In genomic region chr7:119720541-119720940, GRCh38 we compare ENCODE assay signal across 12 cellular contexts.
DNase-seq lines count a peak whose midpoint lies in the region; ATAC-seq and TF ChIP-seq lines count a peak whose summit lies in the region.
"Had no signal": no experiment of that assay in that cellular context is flagged by ENCODE, and none has a peak within 500 bp of the region (broad histone marks: within the 10 kb centered on the region; RNA-seq: fewer than 3 reads in every experiment).

No MANE protein-coding gene starts in this region.

- H4K91ac ChIP-seq in IMR-90 (ENCODE audit: insufficient read depth, low read depth, low read length), result no peak overlapping the region

- intact Hi-C loops in IMR-90 (cut with micrococcal nuclease) (no loop called here), mammary epithelial cell (cut with micrococcal nuclease) (no loop called here)

- TF ChIP-seq RAD21 in IMR-90 (IDR thresholded peaks at IDR 0.05; ENCODE audit: low read length), result no peak

- H3K27ac ChIP-seq in IMR-90 (ENCODE audit: insufficient read depth, low read length) (no peak overlapping the region), mammary epithelial cell (ENCODE audit: insufficient read depth, low read depth, low read length) (peak overlapping the region; percentile 49)
- H3K27ac ChIP-seq: BLaER1 treated with 17β-estradiol and CSF1 and Interleukin-3, amounts not matched to agents 10 nM and 100 nM had no signal

- H3K36me3 ChIP-seq in IMR-90 (ENCODE audit: control insufficient read depth, insufficient read depth, low read length) (no peaks in the 10 kb centered on the region), mammary epithelial cell (ENCODE audit: insufficient read depth, low read length) (no peaks in the 10 kb centered on the region)
- H3K36me3 ChIP-seq: BLaER1 treated with 17β-estradiol and CSF1 and Interleukin-3, amounts not matched to agents 10 nM and 100 nM had no signal

- H3K4me3 ChIP-seq in IMR-90 (ENCODE audit: insufficient read depth, low read depth, low read length), result no peak overlapping the region
- no peak overlapping the region for H3K4me3 ChIP-seq in mammary epithelial cell (replicated peaks in 1 of 3; ENCODE audit: insufficient read depth in 1 of 3, low read depth in 2 of 3, low read length in 3 of 3)
- H3K4me3 ChIP-seq: BLaER1 treated with 17β-estradiol and CSF1 and Interleukin-3, amounts not matched to agents 10 nM and 100 nM had no signal

- no peaks in the 10 kb centered on the region for H3K9me1 ChIP-seq in IMR-90 (ENCODE audit: insufficient read depth, low read length)

- H3K9ac ChIP-seq in IMR-90 (ENCODE audit: low read depth, low read length) (no peak overlapping the region), mammary epithelial cell (ENCODE audit: insufficient read depth, low read length) (no peak overlapping the region)
- H3K9ac ChIP-seq: BLaER1 treated with 17β-estradiol and CSF1 and Interleukin-3, amounts not matched to agents 10 nM and 100 nM had no signal

- no peak overlapping the region for H2BK120ac ChIP-seq in IMR-90 (ENCODE audit: low read depth, low read length)

- H2BK5ac ChIP-seq in IMR-90 (ENCODE audit: low read depth, low read length, poor library complexity, severe bottlenecking), result no peak overlapping the region

- H4K20me1 ChIP-seq in IMR-90 (ENCODE audit: insufficient read depth, low read length) (no peaks in the 10 kb centered on the region), mammary epithelial cell (ENCODE audit: insufficient read depth, low read length) (no peaks in the 10 kb centered on the region)
- H4K20me1 ChIP-seq: BLaER1 treated with 17β-estradiol and CSF1 and Interleukin-3, amounts not matched to agents 10 nM and 100 nM had no signal

- no peak overlapping the region for H3K14ac ChIP-seq in IMR-90 (replicated peaks; ENCODE audit: low read depth, low read length)

- H3K27me3 ChIP-seq in IMR-90 (ENCODE audit: control insufficient read depth, insufficient read depth, low read length) (no peaks in the 10 kb centered on the region), mammary epithelial cell (ENCODE audit: insufficient read depth, low read length) (no peaks in the 10 kb centered on the region)
- H3K27me3 ChIP-seq: BLaER1 treated with 17β-estradiol and CSF1 and Interleukin-3, amounts not matched to agents 10 nM and 100 nM had no signal

- BruUV-seq in IMR-90 (replicated peaks; lab: Mats Ljungman, UMichigan), result no TSS peak
- BruUV-seq in mammary epithelial cell (replicated peaks; lab: Mats Ljungman, UMichigan), result no TSS peak

- H3K4me2 ChIP-seq in IMR-90 (ENCODE audit: low read depth, low read length) (no peak overlapping the region), mammary epithelial cell (ENCODE audit: insufficient read depth, low read depth, low read length) (no peak overlapping the region)
- H3K4me2 ChIP-seq: BLaER1 treated with 17β-estradiol and CSF1 and Interleukin-3, amounts not matched to agents 10 nM and 100 nM had no signal

- no peaks in the 10 kb centered on the region for H3K79me1 ChIP-seq in IMR-90 (ENCODE audit: low read depth in 1 of 2, low read length in 2 of 2)

- no peak overlapping the region for H3K18ac ChIP-seq in IMR-90 (ENCODE audit: low read depth, low read length)

- WGBS in IMR-90 (ENCODE audit: extremely low coverage in 2 of 2, insufficient read length in 1 of 2), 2 experiments, result no CpG with 5 or more reads among the region's 1 CpG
- WGBS in mammary epithelial cell (ENCODE audit: low coverage, missing lambda C conversion rate), result 0% methylated on average over 1 of the region's 1 CpG

- peak; percentile 7 for DNase-seq in AG08396 (ENCODE audit: low spot score)
- DNase-seq in IMR-90, result peak; percentile 84
- peak; percentile 68 for DNase-seq in mammary epithelial cell
- DNase-seq in iris pigment epithelial cell (ENCODE audit: low read depth), result peak; percentile 93
- DNase-seq in cerebellar nuclear complex (lab: John Stamatoyannopoulos, UW), result no peak
- DNase-seq in NCI-H748 treated with DMSO at 0.1 percent for 48 hours (lab: John Stamatoyannopoulos, UW), result no peak
- no peak for DNase-seq in NCI-H2196 treated with DMSO at 0.1 percent for 48 hours (lab: John Stamatoyannopoulos, UW; ENCODE audit: unreplicated experiment)
- DNase-seq: activated T-cell treated with anti-CD3 and anti-CD28 coated beads, Interleukin-2, amount 50 U/mL, for 24 hours; NCI-H1436 treated with DMSO at 0.1 percent for 48 hours; small intestine had no signal

- no peak overlapping the region for H2BK15ac ChIP-seq in IMR-90 (ENCODE audit: low read depth, low read length)

- H4K8ac ChIP-seq in IMR-90 (ENCODE audit: low read depth in 2 of 2, low read length in 2 of 2), result no peak overlapping the region

- ATAC-seq in IMR-90 (ENCODE audit: low read depth), result peak; percentile 54
- no peak for ATAC-seq in GM21390 (IDR thresholded peaks at IDR 0.05; ENCODE audit: unreplicated experiment)

- no peaks in the 10 kb centered on the region for H3K9me3 ChIP-seq in IMR-90 (ENCODE audit: control insufficient read depth, insufficient read depth, low read length)
- H3K9me3 ChIP-seq in mammary epithelial cell (replicated peaks; ENCODE audit: insufficient read depth, low read length), result no peaks in the 10 kb centered on the region
- H3K9me3 ChIP-seq: BLaER1 treated with 17β-estradiol and CSF1 and Interleukin-3, amounts not matched to agents 10 nM and 100 nM had no signal

- no peak overlapping the region for H2AK9ac ChIP-seq in IMR-90 (replicated peaks; ENCODE audit: low read depth, low read length, poor library complexity)

- H3K23ac ChIP-seq in IMR-90 (ENCODE audit: low read depth, low read length), result no peak overlapping the region

- H2BK20ac ChIP-seq in IMR-90 (ENCODE audit: low read depth, low read length), result no peak overlapping the region

- no peak overlapping the region for H3K4ac ChIP-seq in IMR-90 (ENCODE audit: low read depth, low read length)

- TF ChIP-seq CTCF in IMR-90 (conservative IDR thresholded peaks at IDR 0.05; ENCODE audit: low read depth, low read length) (no peak), mammary epithelial cell (conservative IDR thresholded peaks at IDR 0.05 in 1 of 2, IDR thresholded peaks at IDR 0.05 in 1 of 2; ENCODE audit: extremely low read depth in 1 of 2, insufficient read depth in 1 of 2, low read depth in 1 of 2, low read length in 2 of 2) (no peak)

- H3K4me1 ChIP-seq in IMR-90 (ENCODE audit: control insufficient read depth, insufficient read depth, low read length) (no peaks in the 10 kb centered on the region), mammary epithelial cell (ENCODE audit: insufficient read depth, low read length) (no peaks in the 10 kb centered on the region)
- H3K4me1 ChIP-seq: BLaER1 treated with 17β-estradiol and CSF1 and Interleukin-3, amounts not matched to agents 10 nM and 100 nM had no signal

- no peak overlapping the region for H2AK5ac ChIP-seq in IMR-90 (ENCODE audit: low read depth, low read length)

- in situ Hi-C loops in IMR-90 (cut with MboI; ENCODE audit: low sequenced_read_pairs), result no loop called here
- in situ Hi-C loops in mammary epithelial cell (cut with MboI; ENCODE audit: low sequenced_read_pairs in 2 of 2), result no loop called here

- CTCF ChIA-PET in IMR-90 (lab: Yijun Ruan, JAX), result no interaction called here
- CTCF ChIA-PET in mammary epithelial cell (lab: Charles Lee; ENCODE audit: low non-redundant PET), result no interaction called here

- H2AFZ ChIP-seq in IMR-90 (replicated peaks; ENCODE audit: low read length, poor library complexity) (no peak overlapping the region), mammary epithelial cell (ENCODE audit: low read depth, low read length) (no peak overlapping the region)

- no peak overlapping the region for H3K56ac ChIP-seq in IMR-90 (ENCODE audit: extremely low read depth, insufficient read depth, low read length)

- no peak overlapping the region for H4K5ac ChIP-seq in IMR-90 (ENCODE audit: low read depth, low read length)

- POLR2A ChIA-PET in IMR-90 (lab: Charles Lee; ENCODE audit: unreplicated experiment), result no interaction called here

- dilution Hi-C loops in IMR-90 (cut with HindIII; ENCODE audit: low sequenced_read_pairs, unreplicated experiment), result no loop called here
- dilution Hi-C loops in mammary epithelial cell (cut with HindIII; ENCODE audit: low sequenced_read_pairs), result no loop called here

- TF ChIP-seq POLR2A in IMR-90 (IDR thresholded peaks at IDR 0.05; ENCODE audit: low read depth, low read length), result no peak

- no peaks in the 10 kb centered on the region for H3K79me2 ChIP-seq in mammary epithelial cell (ENCODE audit: insufficient read depth, low read length)

TF ChIP-seq in IMR-90, 13 proteins besides CTCF, POLR2A, EP300 and RAD21:
- TF ChIP-seq CEBPB (IDR thresholded peaks at IDR 0.05; ENCODE audit: low read depth, low read length) (no peak), FOS (IDR thresholded peaks at IDR 0.05; ENCODE audit: low read depth, low read length) (0 out of 2 replicates have a peak, but pooled peaks have one; percentile 29)

Comparison
In these comparisons a context has a peak if more than half of its experiments do, and no peak if none do; other contexts are left out.
1. DNase-seq: peak in AG08396 (single experiment), IMR-90 (single experiment), mammary epithelial cell (single experiment) and iris pigment epithelial cell (single experiment); none in cerebellar nuclear complex (0 of 2), NCI-H748 treated with DMSO at 0.1 percent for 48 hours (single experiment) and NCI-H2196 treated with DMSO at 0.1 percent for 48 hours (single experiment).